Comparison of ENCODE assay signal across 9 cellular contexts in the genomic region with DNA sequence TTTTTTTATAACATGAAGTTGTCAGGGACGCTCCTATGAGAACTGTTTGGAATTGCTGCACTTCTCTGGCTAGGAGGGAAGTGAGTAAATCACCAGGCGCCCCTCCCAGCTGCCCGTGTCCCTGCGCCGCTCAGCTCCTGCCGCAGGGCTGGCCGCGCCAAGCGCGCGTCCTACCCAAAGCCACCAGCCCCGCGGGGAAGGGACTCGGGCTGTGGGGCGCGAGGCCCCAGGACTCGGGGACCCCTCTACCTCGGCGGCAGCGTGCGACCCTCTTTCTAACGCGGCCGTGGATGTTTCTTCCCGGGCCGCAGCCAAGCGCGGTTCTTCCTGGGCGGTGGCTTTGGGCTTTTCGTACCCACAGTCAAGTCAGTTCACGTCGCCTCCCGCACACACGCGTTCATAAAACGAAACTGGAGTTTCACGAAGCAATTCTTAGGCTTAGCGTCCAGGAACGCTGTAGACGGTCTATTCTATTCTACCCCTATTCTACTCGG. TPM values are rescaled to one million over a fixed set of nuclear protein-coding genes. Genes with fewer than 3 reads are reported as not detected.
DNase-seq lines count a peak whose midpoint lies in the region; ATAC-seq and TF ChIP-seq lines count a peak whose summit lies in the region.
"Had no signal": no experiment of that assay in that cellular context is flagged by ENCODE, and none has a peak within 500 bp of the region (broad histone marks: within the 10 kb centered on the region; RNA-seq: fewer than 3 reads in every experiment).

No MANE protein-coding gene starts in this region.

- H3K27me3 ChIP-seq in ascending aorta = no peaks in the 10 kb centered on the region
- H3K27me3 ChIP-seq in iPS-18a (ENCODE audit: control insufficient read depth, insufficient read depth, low read length) = peaks cover 100% of the 10 kb centered on the region
- peaks cover 75 to 89% (median 80%) of the 10 kb centered on the region in 3 donors for H3K27me3 ChIP-seq in skeletal muscle tissue (ENCODE audit: control insufficient read depth in 3 of 3, insufficient read depth in 3 of 3, low read length in 3 of 3)

- H3K27ac ChIP-seq in ascending aorta (peak overlapping the region; percentile 96 to 100), iPS-18a (ENCODE audit: low read length) (no peak overlapping the region), skeletal muscle tissue (ENCODE audit: low read depth, low read length) (no peak overlapping the region)

- H3K4me3 ChIP-seq in ascending aorta = peak overlapping the region; percentile 72 to 94
- H3K4me3 ChIP-seq in iPS-18a (ENCODE audit: low read length) = peak overlapping the region; percentile 3
- H3K4me3 ChIP-seq in skeletal muscle tissue (ENCODE audit: low read length in 3 of 3) = peak overlapping the region; percentile 77 to 86 (median 80)

- H3K9me3 ChIP-seq in ascending aorta (no peaks in the 10 kb centered on the region), iPS-18a (ENCODE audit: control insufficient read depth, low read depth, low read length) (no peaks in the 10 kb centered on the region), skeletal muscle tissue (ENCODE audit: control insufficient read depth in 3 of 3, low read length in 3 of 3) (no peaks in the 10 kb centered on the region)

- no peak for TF ChIP-seq CTCF in ascending aorta (IDR thresholded peaks at IDR 0.05)
- TF ChIP-seq CTCF in GM10266 (IDR thresholded peaks at IDR 0.05; ENCODE audit: control insufficient read depth, insufficient read depth, low read depth, missing control alignments) = no peak

- peak overlapping the region; percentile 72 for H3K4me3 Mint-ChIP-seq in activated CD4-positive, alpha-beta T cell treated with anti-CD3 and anti-CD28 coated beads, Interleukin-2, amount 10 ng/mL, durations not matched to agents 24 days and 14 days

- no peaks in the 10 kb centered on the region for H3K36me3 Mint-ChIP-seq in activated CD4-positive, alpha-beta T cell treated with anti-CD3 and anti-CD28 coated beads, Interleukin-2, amount 10 ng/mL, durations not matched to agents 24 days and 14 days (ENCODE audit: low read depth)

- ATAC-seq in HG02870 (IDR thresholded peaks at IDR 0.05; ENCODE audit: unreplicated experiment) (no peak), GM19324 (IDR thresholded peaks at IDR 0.05; ENCODE audit: low FRiP score, unreplicated experiment) (no peak)

- H3K27ac Mint-ChIP-seq in activated CD4-positive, alpha-beta T cell treated with anti-CD3 and anti-CD28 coated beads, Interleukin-2, amount 10 ng/mL, durations not matched to agents 24 days and 14 days = no peak overlapping the region

- peaks cover 65% of the 10 kb centered on the region for H3K27me3 Mint-ChIP-seq in activated CD4-positive, alpha-beta T cell treated with anti-CD3 and anti-CD28 coated beads, Interleukin-2, amount 10 ng/mL, durations not matched to agents 24 days and 14 days

- no peaks in the 10 kb centered on the region for H3K9me3 Mint-ChIP-seq in activated CD4-positive, alpha-beta T cell treated with anti-CD3 and anti-CD28 coated beads, Interleukin-2, amount 10 ng/mL, durations not matched to agents 24 days and 14 days

- no peak overlapping the region for H3K9ac ChIP-seq in iPS-18a (ENCODE audit: low read length)
- peak overlapping the region; percentile 63 to 79 (median 65) for H3K9ac ChIP-seq in skeletal muscle tissue (ENCODE audit: low read depth in 1 of 3, low read length in 3 of 3)

- H3K4me1 ChIP-seq in ascending aorta (peaks cover 6 to 36% of the 10 kb centered on the region in 2 donors), iPS-18a (ENCODE audit: control insufficient read depth, low read depth, low read length) (peaks cover 4% of the 10 kb centered on the region), skeletal muscle tissue (ENCODE audit: control insufficient read depth in 3 of 3, insufficient read depth in 3 of 3, low read length in 3 of 3) (peaks cover 8 to 9% (median 9%) of the 10 kb centered on the region in 3 donors)

- H3K4me1 Mint-ChIP-seq in activated CD4-positive, alpha-beta T cell treated with anti-CD3 and anti-CD28 coated beads, Interleukin-2, amount 10 ng/mL, durations not matched to agents 24 days and 14 days = peaks cover 6% of the 10 kb centered on the region

- intact Hi-C loops in activated CD4-positive, alpha-beta T cell treated with anti-CD3 and anti-CD28 coated beads, Interleukin-2, amount 10 ng/mL, durations not matched to agents 24 days and 14 days (cut with micrococcal nuclease) = no loop called here
- intact Hi-C loops in ascending aorta (cut with DNase I) = loop anchor here (2.0 to 5.0 kb wide), 7 partner anchors 62 to 1007 kb away; no protein-coding TSS in a partner anchor

- H3K36me3 ChIP-seq in ascending aorta = no peaks in the 10 kb centered on the region
- no peaks in the 10 kb centered on the region for H3K36me3 ChIP-seq in iPS-18a (ENCODE audit: control insufficient read depth, low read depth, low read length)
- no peaks in the 10 kb centered on the region for H3K36me3 ChIP-seq in skeletal muscle tissue (ENCODE audit: control insufficient read depth in 3 of 3, insufficient read depth in 3 of 3, low read length in 3 of 3)

- peak; percentile 69 for DNase-seq in activated CD4-positive, alpha-beta T cell treated with anti-CD3 and anti-CD28 coated beads, Interleukin-2, amount 10 ng/mL, durations not matched to agents 24 days and 14 days
- DNase-seq in activated CD4-positive, alpha-beta T cell treated with anti-CD3 and anti-CD28 coated beads, Interleukin-2, amount 50 U/mL, for 1 hour = no peak
- DNase-seq in ascending aorta (ENCODE audit: low spot score in 2 of 2) (no peak), GM10266 (ENCODE audit: extremely low spot score) (no peak)
- DNase-seq: DND-41 had no signal

RNA-seq across cellular contexts. Expression of gene FOXC1, which starts 15.2 kb away (rescaled TPM):
- 0.07 TPM in 2 replicates for total RNA-seq in activated CD4-positive, alpha-beta T cell treated with anti-CD3 and anti-CD28 coated beads, Interleukin-2, amount 10 ng/mL, durations not matched to agents 24 days and 14 days
- total RNA-seq in ascending aorta (125 TPM), skeletal muscle tissue (1.6 TPM)

Comparison
In these comparisons a context has a peak if more than half of its experiments do, and no peak if none do; other contexts are left out.
1. H3K27ac ChIP-seq: peak in ascending aorta (2 of 2); none in iPS-18a (single experiment) and skeletal muscle tissue (single experiment).
2. H3K4me3 ChIP-seq: peak in every context shown above with its lines; median percentile 83 in ascending aorta; 80 in skeletal muscle tissue; 3 in iPS-18a.
3. RNA of gene FOXC1, which starts 15.2 kb away (total RNA-seq): 125 TPM in ascending aorta (single experiment); 1.6 TPM in skeletal muscle tissue (single experiment) and 0.07 TPM in activated CD4-positive, alpha-beta T cell treated with anti-CD3 and anti-CD28 coated beads, Interleukin-2, amount 10 ng/mL, durations not matched to agents 24 days and 14 days; every median in the first group is over 10 times any median in the second.